In genomic region chr1:207298186-207298585, GRCh38 we compare ENCODE assay signal across 21 cellular contexts. TPM values are rescaled to one million over a fixed set of nuclear protein-coding genes. Genes with fewer than 3 reads are reported as not detected.
DNase-seq lines count a peak whose midpoint lies in the region; ATAC-seq and TF ChIP-seq lines count a peak whose summit lies in the region.
"Had no signal": no experiment of that assay in that cellular context is flagged by ENCODE, and none has a peak within 500 bp of the region (broad histone marks: within the 10 kb centered on the region; RNA-seq: fewer than 3 reads in every experiment).

No MANE protein-coding gene starts in this region.

- H2AFZ ChIP-seq in PC-3 (ENCODE audit: low read length) (peak overlapping the region; percentile 51), hepatocyte (no peak overlapping the region)

- DNase-seq in activated naive CD8-positive, alpha-beta T cell treated with anti-CD3 and anti-CD28 coated beads, Interleukin-2, amount 50 U/mL, for 24 hours: no peak
- no peak for DNase-seq in PC-3
- DNase-seq in hepatocyte (ENCODE audit: low spot score): no peak
- no peak for DNase-seq in thyroid gland
- no peak for DNase-seq in NCI-H1930 (lab: John Stamatoyannopoulos, UW)
- DNase-seq in mesenteric fat pad (ENCODE audit: low spot score): no peak
- DNase-seq: activated CD4-positive, CD25-positive, alpha-beta regulatory T cell; amygdala; CD8-positive, alpha-beta T cell; foreskin keratinocyte; left colon; naive thymus-derived CD8-positive, alpha-beta T cell; NCI-H1105 treated with DMSO at 0.1 percent for 48 hours; NCI-H2171; trophoblast cell had no signal

- peak overlapping the region; percentile 67 for H3K4me2 ChIP-seq in PC-3 (ENCODE audit: low read length)
- no peak overlapping the region for H3K4me2 ChIP-seq in hepatocyte
- H3K4me2 ChIP-seq: KMS-11 had no signal

- H3K9me2 ChIP-seq in PC-3 (replicated peaks; ENCODE audit: low read length): peaks cover 4% of the 10 kb centered on the region; the same call in 1 of the 2 replicates
- H3K9me2 ChIP-seq in hepatocyte (replicated peaks; ENCODE audit: insufficient read depth): no peaks in the 10 kb centered on the region

- no peak for TF ChIP-seq POLR2A in thyroid gland (IDR thresholded peaks at IDR 0.05)

- peak overlapping the region; percentile 30 for H3K9ac ChIP-seq in PC-3 (ENCODE audit: low read length)
- H3K9ac ChIP-seq: KMS-11 had no signal

- H3K36me3 ChIP-seq in PC-3 (ENCODE audit: low read depth, low read length) (no peaks in the 10 kb centered on the region), hepatocyte (replicated peaks; ENCODE audit: insufficient read depth, low read depth) (no peaks in the 10 kb centered on the region), thyroid gland (no peaks in the 10 kb centered on the region)

- no peaks in the 10 kb centered on the region for H4K20me1 ChIP-seq in PC-3 (ENCODE audit: low read length)
- no peaks in the 10 kb centered on the region for H4K20me1 ChIP-seq in hepatocyte (ENCODE audit: insufficient read depth, poor library complexity, severe bottlenecking)

- H3K27me3 ChIP-seq in PC-3 (ENCODE audit: low read length) (no peaks in the 10 kb centered on the region), hepatocyte (no peaks in the 10 kb centered on the region), thyroid gland (no peaks in the 10 kb centered on the region)
- H3K27me3 ChIP-seq: foreskin keratinocyte had no signal

- intact Hi-C loops in PC-3 (cut with micrococcal nuclease) (loop anchor here (1.0 kb wide), 1 partner anchor 23 kb away; the partner anchor contains the start of gene CD55), thyroid gland (cut with DNase I) (no loop called here)

- no peak for TF ChIP-seq CTCF in PC-3 (conservative IDR thresholded peaks at IDR 0.05; ENCODE audit: low read depth, low read length)
- TF ChIP-seq CTCF in hepatocyte (IDR thresholded peaks at IDR 0.05; ENCODE audit: poor library complexity): no peak
- no peak for TF ChIP-seq CTCF in thyroid gland (IDR thresholded peaks at IDR 0.05)

- H3K27ac ChIP-seq in PC-3 (ENCODE audit: low read length): peak overlapping the region; percentile 57
- H3K27ac ChIP-seq in hepatocyte: peak overlapping the region; percentile 41
- H3K27ac ChIP-seq in thyroid gland: peak overlapping the region in 2 of 3 donors; percentile 17 to 47
- H3K27ac ChIP-seq: foreskin keratinocyte, KMS-11 had no signal

- ATAC-seq in activated naive CD8-positive, alpha-beta T cell treated with anti-CD3 and anti-CD28 coated beads, Interleukin-2, amount 50 U/mL, for 24 hours: no peak
- ATAC-seq in PC-3 (peak; percentile 14), HG02759 (IDR thresholded peaks at IDR 0.05; ENCODE audit: unreplicated experiment) (no peak)
- ATAC-seq: activated T-helper 17 cell treated with anti-CD3 and anti-CD28 coated beads, Interleukin-2, amount 50 U/mL, for 72 hours; CD8-positive, alpha-beta T cell; foreskin keratinocyte; HCT116; left colon had no signal

- WGBS in hepatocyte (ENCODE audit: low lambda C conversion rate, missing lambda C conversion rate): 85% methylated on average over 2 of the region's 2 CpGs
- WGBS in thyroid gland, 2 donors: 82% methylated on average over 2 of the region's 2 CpGs

- H3K9me3 ChIP-seq in PC-3 (ENCODE audit: low read length): no peaks in the 10 kb centered on the region
- H3K9me3 ChIP-seq in hepatocyte (ENCODE audit: low read depth): no peaks in the 10 kb centered on the region
- H3K9me3 ChIP-seq in thyroid gland: no peaks in the 10 kb centered on the region

- BruUV-seq in PC-3 (replicated peaks; lab: Mats Ljungman, UMichigan): TSS peak; percentile 88

- H3F3A ChIP-seq in PC-3 (ENCODE audit: low read length, unreplicated experiment): peaks cover 6% of the 10 kb centered on the region

- peak overlapping the region; percentile 1 for H3K27ac Mint-ChIP-seq in activated naive CD8-positive, alpha-beta T cell
- no peak overlapping the region for H3K27ac Mint-ChIP-seq in activated naive CD8-positive, alpha-beta T cell treated with anti-CD3 and anti-CD28 coated beads, Interleukin-2, amount 50 U/mL, for 24 hours
- H3K27ac Mint-ChIP-seq: activated T-helper 17 cell treated with anti-CD3 and anti-CD28 coated beads, Interleukin-2, amount 50 U/mL, for 72 hours; CD8-positive, alpha-beta T cell; T-helper 1 cell treated with Interleukin-12 subunit alpha and Interleukin-12 subunit beta and Interleukin-4 antibody, amounts not matched to agents 30 μg/mL and 1 μg/mL, for 36 hours had no signal

- H3K4me1 Mint-ChIP-seq in activated naive CD8-positive, alpha-beta T cell (ENCODE audit: low read depth): peaks cover 26% of the 10 kb centered on the region
- peaks cover 22% of the 10 kb centered on the region for H3K4me1 Mint-ChIP-seq in activated naive CD8-positive, alpha-beta T cell treated with anti-CD3 and anti-CD28 coated beads, Interleukin-2, amount 50 U/mL, for 24 hours

- peaks cover 5% of the 10 kb centered on the region for H3K36me3 Mint-ChIP-seq in activated naive CD8-positive, alpha-beta T cell
- peaks cover 5% of the 10 kb centered on the region for H3K36me3 Mint-ChIP-seq in activated naive CD8-positive, alpha-beta T cell treated with anti-CD3 and anti-CD28 coated beads, Interleukin-2, amount 50 U/mL, for 24 hours (ENCODE audit: low read depth)
- H3K36me3 Mint-ChIP-seq: CD8-positive, alpha-beta T cell had no signal

- H3K9me3 Mint-ChIP-seq in activated naive CD8-positive, alpha-beta T cell (ENCODE audit: low read depth): peaks cover 8% of the 10 kb centered on the region
- H3K9me3 Mint-ChIP-seq in activated naive CD8-positive, alpha-beta T cell treated with anti-CD3 and anti-CD28 coated beads, Interleukin-2, amount 50 U/mL, for 24 hours: peaks cover 11% of the 10 kb centered on the region
- H3K9me3 Mint-ChIP-seq: CD8-positive, alpha-beta T cell had no signal

- H3K4me3 ChIP-seq in PC-3 (ENCODE audit: low read length) (peak overlapping the region; percentile 24; the same call in 1 of the 2 replicates), hepatocyte (no peak overlapping the region), thyroid gland (replicated peaks in 1 of 3) (no peak overlapping the region)

- POLR2A ChIA-PET in PC-3 (lab: Charles Lee; ENCODE audit: unreplicated experiment): interaction anchor here (0.8 to 1.4 kb wide), 2 partner anchors 23 to 44 kb away, joined by 3 to 9 read pairs; no protein-coding TSS in a partner anchor

- CTCF ChIA-PET in PC-3 (lab: Charles Lee): interaction anchor here (0.5 to 0.7 kb wide), 2 partner anchors 23 to 196 kb away, joined by 3 read pairs; partner anchors contain the start of gene CD55

- H3K27me3 Mint-ChIP-seq in activated naive CD8-positive, alpha-beta T cell: no peaks in the 10 kb centered on the region
- no peaks in the 10 kb centered on the region for H3K27me3 Mint-ChIP-seq in activated naive CD8-positive, alpha-beta T cell treated with anti-CD3 and anti-CD28 coated beads, Interleukin-2, amount 50 U/mL, for 24 hours
- H3K27me3 Mint-ChIP-seq: activated T-helper 17 cell treated with anti-CD3 and anti-CD28 coated beads, Interleukin-2, amount 50 U/mL, for 72 hours; naive thymus-derived CD8-positive, alpha-beta T cell had no signal

- H3K4me1 ChIP-seq in PC-3 (ENCODE audit: insufficient read depth, low read length) (peaks cover 27% of the 10 kb centered on the region), hepatocyte (ENCODE audit: insufficient read depth) (peaks cover 6% of the 10 kb centered on the region), thyroid gland (peaks cover 0 to 4% of the 10 kb centered on the region in 2 donors)
- H3K4me1 ChIP-seq: foreskin keratinocyte had no signal

- no peaks in the 10 kb centered on the region for H3K79me2 ChIP-seq in PC-3 (ENCODE audit: low read length)
- H3K79me2 ChIP-seq in hepatocyte: no peaks in the 10 kb centered on the region

- H3K4me3 Mint-ChIP-seq in activated naive CD8-positive, alpha-beta T cell: no peak overlapping the region
- H3K4me3 Mint-ChIP-seq in activated naive CD8-positive, alpha-beta T cell treated with anti-CD3 and anti-CD28 coated beads, Interleukin-2, amount 50 U/mL, for 24 hours: no peak overlapping the region
- H3K4me3 Mint-ChIP-seq: activated T-helper 17 cell treated with anti-CD3 and anti-CD28 coated beads, Interleukin-2, amount 50 U/mL, for 72 hours; CD8-positive, alpha-beta T cell; T-helper 1 cell treated with Interleukin-12 subunit alpha and Interleukin-12 subunit beta and Interleukin-4 antibody, amounts not matched to agents 30 μg/mL and 1 μg/mL, for 36 hours had no signal

RNA-seq across cellular contexts. Expression of gene CD55, which starts 23.3 kb away (rescaled TPM):
- 101 and 108 TPM in 2 replicates for total RNA-seq in PC-3 (2014; rRNA removed)
- total RNA-seq in hepatocyte: 41.1 and 61.5 TPM in 2 replicates
- polyA plus RNA-seq in hepatocyte: 57.5 and 72.4 TPM in 2 replicates
- total RNA-seq in thyroid gland: 10 to 100 TPM; 29.7 to 61.9 (median 43.3) TPM
- total RNA-seq in mesenteric fat pad: 82.3 TPM
